26 cellular contexts compared by ENCODE assay signal in the genomic region with DNA sequence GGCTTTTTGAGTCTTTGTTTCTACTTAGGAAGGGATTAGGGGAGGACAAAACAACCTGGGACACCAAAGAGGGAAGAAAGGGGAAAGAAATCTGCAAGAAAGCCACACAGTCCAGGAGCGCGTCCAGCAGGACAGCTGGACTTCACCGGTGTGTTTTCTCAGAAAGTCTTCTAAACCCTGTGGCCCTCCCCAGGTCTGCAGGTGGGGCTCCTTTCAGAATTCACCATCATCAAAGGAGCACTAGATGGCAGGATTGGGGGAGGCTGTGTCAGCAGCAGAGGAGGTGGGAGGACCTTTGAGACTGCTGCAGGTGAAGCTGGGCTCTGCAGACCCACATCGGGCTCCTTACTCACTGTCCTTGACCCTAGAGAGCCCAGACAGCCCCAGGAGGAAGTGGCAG. TPM values are rescaled to one million over a fixed set of nuclear protein-coding genes. Genes with fewer than 3 reads are reported as not detected.
"Had no signal": no experiment of that assay in that cellular context is flagged by ENCODE, and none has a peak within 500 bp of the region (broad histone marks: within the 10 kb centered on the region; RNA-seq: fewer than 3 reads in every experiment).

No MANE protein-coding gene starts in this region.

- ATAC-seq: esophagus mucosa; gastroesophageal sphincter; naive thymus-derived CD4-positive, alpha-beta T cell had no signal

- H3K27ac ChIP-seq: coronary artery, gastroesophageal sphincter, stomach, thoracic aorta, transverse colon had no signal

- H3K4me1 ChIP-seq: gastroesophageal sphincter, stomach, transverse colon had no signal

- FAIRE-seq: kidney, small intestine had no signal

- H3K4me3 ChIP-seq: coronary artery, gastroesophageal sphincter, lung, stomach, thoracic aorta, transverse colon had no signal

- DNase-seq: effector CD4-positive, alpha-beta T cell; glutamatergic neuron; kidney; naive thymus-derived CD4-positive, alpha-beta T cell; nephron progenitor cell; posterior cingulate gyrus; small intestine; stimulated activated CD4-positive, alpha-beta T cell treated with anti-CD3 and anti-CD28 coated beads, Interleukin-12 subunit alpha, Interleukin-12 subunit beta, amount 100 ng/mL, for 4 hours; stimulated activated naive CD4-positive, alpha-beta T cell; transverse colon had no signal

- H3K36me3 ChIP-seq: gastroesophageal sphincter, stomach, thoracic aorta, transverse colon had no signal

- H3K9me3 ChIP-seq: gastroesophageal sphincter, stomach, thoracic aorta, transverse colon had no signal

RNA-seq across cellular contexts. Expression of a gene that starts 13.9 kb away (rescaled TPM):
- total RNA-seq: chondrocyte; dermis microvascular lymphatic vessel endothelial cell; esophagus mucosa; fibroblast of lung; gastroesophageal sphincter; kidney; left cardiac atrium; left ventricle myocardium superior; lung; mesenteric fat pad; mononuclear cell; naive thymus-derived CD4-positive, alpha-beta T cell; omental fat pad; pulmonary artery endothelial cell; stomach; thoracic aorta; ureter had no signal
- polyA plus RNA-seq: naive thymus-derived CD4-positive, alpha-beta T cell; small intestine; stomach had no signal
